ENCODE assay signal across 21 cellular contexts in genomic region chr3:98780343-98780742, GRCh38. TPM values are rescaled to one million over a fixed set of nuclear protein-coding genes. Genes with fewer than 3 reads are reported as not detected.
A peak's percentile ranks its signal among the peaks of the same experiment; 100 is the strongest.
DNase-seq lines count a peak whose midpoint lies in the region; ATAC-seq, FAIRE-seq and TF ChIP-seq lines count a peak whose summit lies in the region.
"Had no signal": no experiment of that assay in that cellular context is flagged by ENCODE, and none has a peak within 500 bp of the region (broad histone marks: within the 10 kb centered on the region; RNA-seq: fewer than 3 reads in every experiment).

No MANE protein-coding gene starts in this region.

- no peak overlapping the region for H3K18ac ChIP-seq in mesenchymal stem cell (ENCODE audit: low read depth in 1 of 2, low read length in 2 of 2)

- peak overlapping the region; percentile 82 for H3K9ac ChIP-seq in mesenchymal stem cell (ENCODE audit: low read length)
- H3K9ac ChIP-seq: BLaER1 treated with 17β-estradiol and CSF1 and Interleukin-3, amounts not matched to agents 10 nM and 100 nM had no signal

- H3K23ac ChIP-seq in mesenchymal stem cell (ENCODE audit: low read length in 2 of 2) = no peak overlapping the region

- no peak for DNase-seq in left ventricle myocardium inferior
- no peak for DNase-seq in right atrium auricular region (ENCODE audit: low spot score)
- peak; percentile 49 for DNase-seq in dermis blood vessel endothelial cell
- DNase-seq in mesenchymal stem cell = peak; percentile 62
- no peak for DNase-seq in aorta
- DNase-seq in foreskin melanocyte = no peak
- no peak for DNase-seq in GM12891 (ENCODE audit: insufficient read length, low spot score)
- no peak for DNase-seq in body of pancreas
- DNase-seq: activated CD4-positive, alpha-beta T cell treated with anti-CD3 and anti-CD28 coated beads for 1 hour; activated T-cell treated with anti-CD3 and anti-CD28 coated beads, Interleukin-2, amount 50 U/mL, for 72 hours; NCI-H1105 treated with DMSO at 0.1 percent for 48 hours; NCI-H524; psoas muscle; stimulated activated CD4-positive, alpha-beta T cell treated with anti-CD3 and anti-CD28 coated beads, Interleukin-4, amount 100 ng/mL, for 4 hours had no signal

- no peaks in the 10 kb centered on the region for H3K79me1 ChIP-seq in mesenchymal stem cell (replicated peaks; ENCODE audit: low read length, poor library complexity, severe bottlenecking)

- H2AFZ ChIP-seq in mesenchymal stem cell (ENCODE audit: low read depth, low read length) = no peak overlapping the region

- peaks cover 74% of the 10 kb centered on the region for H3K4me1 ChIP-seq in left ventricle myocardium inferior
- H3K4me1 ChIP-seq in right atrium auricular region = peaks cover 0 to 54% of the 10 kb centered on the region in 2 donors
- H3K4me1 ChIP-seq in mesenchymal stem cell (ENCODE audit: control insufficient read depth, insufficient read depth, low read depth, low read length) = peaks cover 14% of the 10 kb centered on the region
- H3K4me1 ChIP-seq in aorta (ENCODE audit: control insufficient read depth in 1 of 2, insufficient read depth in 2 of 2, low read length in 2 of 2) = peaks cover 22 to 33% of the 10 kb centered on the region in 2 donors
- H3K4me1 ChIP-seq in body of pancreas = peaks cover 52% of the 10 kb centered on the region

- no peak overlapping the region for H3K4me3 ChIP-seq in left ventricle myocardium inferior
- H3K4me3 ChIP-seq in right atrium auricular region = no peak overlapping the region
- H3K4me3 ChIP-seq in mesenchymal stem cell (ENCODE audit: insufficient read depth in 1 of 2, low read depth in 1 of 2, low read length in 2 of 2) = no peak overlapping the region
- no peak overlapping the region for H3K4me3 ChIP-seq in aorta (ENCODE audit: low read length in 2 of 2)
- H3K4me3 ChIP-seq in body of pancreas = no peak overlapping the region
- H3K4me3 ChIP-seq: A549; BLaER1 treated with 17β-estradiol and CSF1 and Interleukin-3, amounts not matched to agents 10 nM and 100 nM; psoas muscle had no signal

- TF ChIP-seq POLR2A in GM12891 (IDR thresholded peaks at IDR 0.05; ENCODE audit: low read depth, low read length) = no peak
- TF ChIP-seq POLR2A in body of pancreas (IDR thresholded peaks at IDR 0.05) = no peak

- H3K27me3 ChIP-seq in left ventricle myocardium inferior (ENCODE audit: low read depth) = no peaks in the 10 kb centered on the region
- no peaks in the 10 kb centered on the region for H3K27me3 ChIP-seq in right atrium auricular region
- no peaks in the 10 kb centered on the region for H3K27me3 ChIP-seq in mesenchymal stem cell (ENCODE audit: control insufficient read depth in 1 of 2, insufficient read depth in 1 of 2, low read length in 2 of 2)
- no peaks in the 10 kb centered on the region for H3K27me3 ChIP-seq in aorta (ENCODE audit: control insufficient read depth in 1 of 2, insufficient read depth in 2 of 2, low read length in 1 of 2)
- H3K27me3 ChIP-seq in body of pancreas = no peaks in the 10 kb centered on the region
- H3K27me3 ChIP-seq: BLaER1 treated with 17β-estradiol and CSF1 and Interleukin-3, amounts not matched to agents 10 nM and 100 nM had no signal

- FAIRE-seq in GM12891 (lab: Jason Lieb, UNC) = no peak
- FAIRE-seq: A549, D721Med had no signal

- no peak overlapping the region for H2BK120ac ChIP-seq in mesenchymal stem cell (ENCODE audit: low read depth, low read length)

- no peak overlapping the region for H3K4me2 ChIP-seq in mesenchymal stem cell (ENCODE audit: low read length, poor library complexity, severe bottlenecking)
- H3K4me2 ChIP-seq: A549 had no signal

- H2BK15ac ChIP-seq in mesenchymal stem cell (ENCODE audit: low read depth, poor library complexity, severe bottlenecking) = no peak overlapping the region

- no peak overlapping the region for H4K91ac ChIP-seq in mesenchymal stem cell (ENCODE audit: low read length)

- TF ChIP-seq CTCF in left ventricle myocardium inferior (IDR thresholded peaks at IDR 0.05; ENCODE audit: borderline replicate concordance) (no peak), right atrium auricular region (IDR thresholded peaks at IDR 0.05) (no peak), body of pancreas (IDR thresholded peaks at IDR 0.05) (no peak)

- no peak overlapping the region for H3K4ac ChIP-seq in mesenchymal stem cell (ENCODE audit: low read depth in 1 of 2, low read length in 2 of 2)

- ATAC-seq in aorta (ENCODE audit: low FRiP score) = no peak
- ATAC-seq in body of pancreas = no peak
- ATAC-seq: A549; activated T-cell treated with anti-CD3 and anti-CD28 coated beads, Interleukin-2, amount 50 U/mL, for 72 hours; esophagus mucosa; HCT116; left lobe of liver; psoas muscle had no signal

- intact Hi-C loops in left ventricle myocardium inferior (cut with micrococcal nuclease) = no loop called here
- intact Hi-C loops in aorta (cut with DNase I) = loop anchor here (5.0 to 10.0 kb wide), 2 partner anchors 46 to 48 kb away; no protein-coding TSS in a partner anchor
- intact Hi-C loops in body of pancreas (cut with DNase I) = no loop called here

- no peak overlapping the region for H4K8ac ChIP-seq in mesenchymal stem cell (ENCODE audit: low read length)

- peak overlapping the region; percentile 4 for H2AK5ac ChIP-seq in mesenchymal stem cell (ENCODE audit: low read length, severe bottlenecking)

- peak overlapping the region in 1 of 2 experiments; percentile 10 for H2BK12ac ChIP-seq in mesenchymal stem cell (ENCODE audit: low read length in 2 of 2)

- WGBS in mesenchymal stem cell = 29% methylated on average over 2 of the region's 2 CpGs
- WGBS in aorta, 2 donors = 23 to 24% methylated on average over 2 of the region's 2 CpGs
- 83% methylated on average over 2 of the region's 2 CpGs for WGBS in body of pancreas, 2 donors

- H2BK5ac ChIP-seq in mesenchymal stem cell (ENCODE audit: low read depth, low read length, poor library complexity, severe bottlenecking) = no peak overlapping the region

- peak overlapping the region; percentile 60 for H3K27ac ChIP-seq in left ventricle myocardium inferior (replicated peaks)
- no peak overlapping the region for H3K27ac ChIP-seq in right atrium auricular region
- H3K27ac ChIP-seq in mesenchymal stem cell (ENCODE audit: low read length, poor library complexity, severe bottlenecking) = peak overlapping the region; percentile 90
- peak overlapping the region; percentile 57 to 64 for H3K27ac ChIP-seq in aorta (ENCODE audit: low read depth in 1 of 2, low read length in 2 of 2)
- H3K27ac ChIP-seq in body of pancreas = peak overlapping the region in 2 of 4 donors; percentile 31
- H3K27ac ChIP-seq: A549, psoas muscle had no signal

- no peak overlapping the region for H3K14ac ChIP-seq in mesenchymal stem cell (ENCODE audit: low read length in 2 of 2)

- H3K9me3 ChIP-seq in left ventricle myocardium inferior (replicated peaks) (no peaks in the 10 kb centered on the region), right atrium auricular region (no peaks in the 10 kb centered on the region), mesenchymal stem cell (ENCODE audit: control insufficient read depth, low read length) (no peaks in the 10 kb centered on the region), aorta (ENCODE audit: control insufficient read depth, low read length) (no peaks in the 10 kb centered on the region), body of pancreas (no peaks in the 10 kb centered on the region)
- H3K9me3 ChIP-seq: A549, psoas muscle had no signal

- H3K36me3 ChIP-seq in left ventricle myocardium inferior (peaks cover 5% of the 10 kb centered on the region), right atrium auricular region (no peaks in the 10 kb centered on the region), mesenchymal stem cell (ENCODE audit: control insufficient read depth in 1 of 2, insufficient read depth in 2 of 2, low read depth in 1 of 2, low read length in 2 of 2) (no peaks in the 10 kb centered on the region), aorta (ENCODE audit: control insufficient read depth in 1 of 2, insufficient read depth in 2 of 2, low read length in 1 of 2) (no peaks in the 10 kb centered on the region), body of pancreas (replicated peaks in 1 of 2; ENCODE audit: insufficient read depth in 1 of 2, low read depth in 2 of 2) (no peaks in the 10 kb centered on the region)

TF ChIP-seq in GM12891, 5 proteins besides CTCF, POLR2A, EP300 and RAD21:
- no peak for TF ChIP-seq TAF1 (IDR thresholded peaks at IDR 0.05; ENCODE audit: low read depth, low read length)
- TF ChIP-seq POU2F2 (IDR thresholded peaks at IDR 0.05; ENCODE audit: low read depth, low read length) = no peak
- TF ChIP-seq SPI1 (IDR thresholded peaks at IDR 0.05; ENCODE audit: low read depth, low read length) = no peak
- no peak for TF ChIP-seq PAX5 (IDR thresholded peaks at IDR 0.05; ENCODE audit: insufficient read depth, low read length, severe bottlenecking)
- TF ChIP-seq POLR2AphosphoS5 (IDR thresholded peaks at IDR 0.05; ENCODE audit: low read depth, low read length) = no peak

RNA-seq across cellular contexts. Expression of gene ST3GAL6, which starts 17.2 kb away (rescaled TPM):
- 52.5 TPM for total RNA-seq in left ventricle myocardium inferior
- 10 to 100 TPM; 25.9 to 27.2 TPM for total RNA-seq in right atrium auricular region
- 18.6 and 30.1 TPM in 2 replicates for total RNA-seq in dermis blood vessel endothelial cell
- polyA plus RNA-seq in mesenchymal stem cell (2013, experiment 1 of 2) = 6.9 TPM
- 6.5 TPM for polyA plus RNA-seq in mesenchymal stem cell (2013, experiment 2 of 2)
- total RNA-seq in aorta = 10 to 100 TPM; 12.2 to 21.1 TPM
- polyA plus RNA-seq in aorta = 10 to 100 TPM in 1 of 2 donors, 1 to 10 TPM in 1; 7.5 to 27.9 TPM
- polyA plus RNA-seq in GM12891 (2012; ENCODE audit: low read depth, missing spikeins) = 8.3 TPM
- 10 to 100 TPM in 1 of 2 donors, 1 to 10 TPM in 1; 8.0 to 35.3 TPM for total RNA-seq in body of pancreas
- total RNA-seq: activated CD8-positive, alpha-beta memory T cell treated with anti-CD3 and anti-CD28 coated beads for 36 hours had no signal

Comparison
In these comparisons a context has a peak if more than half of its experiments do, and no peak if none do; other contexts are left out.
1. H3K27ac ChIP-seq: peak in left ventricle myocardium inferior (single experiment), mesenchymal stem cell (single experiment) and aorta (2 of 2); none in right atrium auricular region (0 of 2).
2. DNase-seq: peak in dermis blood vessel endothelial cell (single experiment) and mesenchymal stem cell (single experiment); none in left ventricle myocardium inferior (single experiment), right atrium auricular region (single experiment), aorta (0 of 2), foreskin melanocyte (single experiment), GM12891 (single experiment) and body of pancreas (0 of 4).
3. intact Hi-C loops: an anchor here in aorta (5.0 to 10.0 kb wide); none called in left ventricle myocardium inferior and body of pancreas.